8 cellular contexts compared by ENCODE assay signal in genomic region chr5:150449491-150450339, GRCh38. TPM values are rescaled to one million over a fixed set of nuclear protein-coding genes. Genes with fewer than 3 reads are reported as not detected.
DNase-seq lines count a peak whose midpoint lies in the region; ATAC-seq and TF ChIP-seq lines count a peak whose summit lies in the region.

Gene RPS14, minus strand, starts transcription at chr5:150449739. Its CDS starts 2,006 bp downstream, at chr5:150447733.

- H3K27ac Mint-ChIP-seq in Calu3 (ENCODE audit: unreplicated experiment): peak within 1 kb of the TSS; percentile 98
- H3K27ac Mint-ChIP-seq in activated CD8-positive, alpha-beta memory T cell treated with anti-CD3 and anti-CD28 coated beads, Interleukin-2, amount 10 ng/mL, durations not matched to agents 7 days and 5 days: peak within 1 kb of the TSS; percentile 99

- in situ Hi-C loops in endometrial microvascular endothelial cells (cut with HindIII; ENCODE audit: inconsistent ontology term, low pct_unique_long_range_greater_than_20kb, low sequenced_read_pairs): loop anchor here (25.0 kb wide), 1 partner anchor 213 kb away; the partner anchor contains the start of gene MYOZ3

- ATAC-seq in GM21381 (IDR thresholded peaks at IDR 0.05; ENCODE audit: unreplicated experiment): peak; percentile 93
- peak; percentile 94 for ATAC-seq in activated CD8-positive, alpha-beta memory T cell treated with anti-CD3 and anti-CD28 coated beads, Interleukin-2, amount 10 ng/mL, durations not matched to agents 7 days and 5 days

- H3K36me3 Mint-ChIP-seq in Calu3 (ENCODE audit: insufficient read depth, unreplicated experiment): peaks cover 54% of the 10 kb centered on the region
- peaks cover 43% of the 10 kb centered on the region for H3K36me3 Mint-ChIP-seq in activated CD8-positive, alpha-beta memory T cell treated with anti-CD3 and anti-CD28 coated beads, Interleukin-2, amount 10 ng/mL, durations not matched to agents 7 days and 5 days

- peak within 1 kb of the TSS; percentile 88 for H3K4me3 Mint-ChIP-seq in Calu3 (ENCODE audit: low read depth, unreplicated experiment)
- H3K4me3 Mint-ChIP-seq in activated CD8-positive, alpha-beta memory T cell treated with anti-CD3 and anti-CD28 coated beads, Interleukin-2, amount 10 ng/mL, durations not matched to agents 7 days and 5 days: peak within 1 kb of the TSS; percentile 96

- peaks cover 28% of the 10 kb centered on the region for H3K4me1 Mint-ChIP-seq in Calu3 (ENCODE audit: low read depth, unreplicated experiment)
- peaks cover 34% of the 10 kb centered on the region for H3K4me1 Mint-ChIP-seq in activated CD8-positive, alpha-beta memory T cell treated with anti-CD3 and anti-CD28 coated beads, Interleukin-2, amount 10 ng/mL, durations not matched to agents 7 days and 5 days

- H3K27me3 Mint-ChIP-seq in Calu3 (ENCODE audit: unreplicated experiment): no peaks in the 10 kb centered on the region
- H3K27me3 Mint-ChIP-seq in activated CD8-positive, alpha-beta memory T cell treated with anti-CD3 and anti-CD28 coated beads, Interleukin-2, amount 10 ng/mL, durations not matched to agents 7 days and 5 days: no peaks in the 10 kb centered on the region

- peak; percentile 94 for TF ChIP-seq CTCF in Calu3 (IDR thresholded peaks at IDR 0.05; ENCODE audit: unreplicated experiment)

- TSS peak; percentile 99 for BruUV-seq in Calu3 (replicated peaks; lab: Mats Ljungman, UMichigan)

- CTCF ChIA-PET in Calu3 (lab: Charles Lee): interaction anchor here (0.6 to 1.6 kb wide), 10 partner anchors 9 to 252 kb away, joined by 3 to 7 read pairs (median 4); partner anchors contain the start of gene RBM22
- CTCF ChIA-PET in activated CD8-positive, alpha-beta memory T cell treated with anti-CD3 and anti-CD28 coated beads, Interleukin-2, amount 10 ng/mL, durations not matched to agents 7 days and 5 days (lab: Charles Lee): interaction anchor here (0.6 to 3.6 kb wide), 22 partner anchors 8 to 659 kb away, joined by 3 to 21 read pairs (median 4); partner anchors contain the start of genes CD74, IRGM, RBM22 and TCOF1

- peak; percentile 97 for DNase-seq in Calu3
- DNase-seq in HUDEP-2 (lab: John Stamatoyannopoulos, UW; ENCODE audit: unreplicated experiment in 76 of 76): peak; percentile 8 to 97 (median 86)
- peak; percentile 92 for DNase-seq in NOMO-1 treated with dmso at 0.1 percent for 144 hours (lab: John Stamatoyannopoulos, UW; ENCODE audit: unreplicated experiment)
- DNase-seq in activated CD8-positive, alpha-beta memory T cell treated with anti-CD3 and anti-CD28 coated beads, Interleukin-2, amount 10 ng/mL, durations not matched to agents 7 days and 5 days: peak; percentile 97
- DNase-seq in midbrain (lab: John Stamatoyannopoulos, UW): peak; percentile 91
- peak; percentile 88 to 92 for DNase-seq in stimulated activated CD8-positive, alpha-beta memory T cell treated with anti-CD3 and anti-CD28 coated beads, Interleukin-2, amount 100 ng/mL, for 1 hour (ENCODE audit: low read depth in 2 of 2)

- intact Hi-C loops in Calu3 (cut with micrococcal nuclease; ENCODE audit: unreplicated experiment): loop anchor here (10.0 kb wide), 1 partner anchor 185 kb away; no protein-coding TSS in a partner anchor

- no peaks in the 10 kb centered on the region for H3K9me3 Mint-ChIP-seq in Calu3 (ENCODE audit: low read depth, unreplicated experiment)
- no peaks in the 10 kb centered on the region for H3K9me3 Mint-ChIP-seq in activated CD8-positive, alpha-beta memory T cell treated with anti-CD3 and anti-CD28 coated beads, Interleukin-2, amount 10 ng/mL, durations not matched to agents 7 days and 5 days (ENCODE audit: low read depth)

RNA-seq across cellular contexts. Expression of gene RPS14, which starts in this region (rescaled TPM):
- total RNA-seq in Calu3 (2022) (2,194 and 2,330 TPM in 2 replicates), endometrial microvascular endothelial cells (ENCODE audit: inconsistent ontology term) (2,208 TPM)
- 1,000 to 10,000 TPM; 1,980 to 2,218 TPM for total RNA-seq in activated CD8-positive, alpha-beta memory T cell treated with anti-CD3 and anti-CD28 coated beads, Interleukin-2, amount 10 ng/mL, durations not matched to agents 7 days and 5 days

Comparison
In these comparisons a context has a peak if more than half of its experiments do, and no peak if none do; other contexts are left out.
1. Peak in every context shown above with its lines: DNase-seq and ATAC-seq.